Comparison of ENCODE assay signal across 21 cellular contexts in the genomic region with DNA sequence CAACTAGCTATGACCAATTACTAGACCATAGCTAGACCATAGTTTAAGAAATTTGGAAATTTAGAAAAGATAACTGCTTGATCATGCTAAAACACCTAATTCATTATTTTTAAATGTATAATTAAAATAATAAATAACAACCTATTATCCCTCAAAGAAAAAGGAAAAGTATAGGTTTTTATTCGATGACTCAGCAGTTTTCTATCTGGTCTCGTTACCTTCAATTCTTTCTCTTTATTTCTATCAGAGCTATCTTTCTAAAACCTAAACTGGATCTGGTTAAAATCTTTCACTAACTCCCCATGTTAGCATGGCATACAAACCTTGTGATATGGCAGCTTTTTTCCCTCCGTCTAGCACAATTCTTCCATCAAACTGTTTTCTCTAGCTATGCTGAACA.
"Had no signal": no experiment of that assay in that cellular context is flagged by ENCODE, and none has a peak within 500 bp of the region (broad histone marks: within the 10 kb centered on the region; RNA-seq: fewer than 3 reads in every experiment).

No MANE protein-coding gene starts in this region.

- H3K27ac ChIP-seq: SJSA1, SK-N-MC had no signal

- H3K27me3 ChIP-seq: MG63, SJSA1 had no signal

- H3K9me3 ChIP-seq: SJSA1 had no signal

- DNase-seq: Karpas-422, KG1, MG63, NCI-H1092, NCI-H1105 treated with DMSO at 0.1 percent for 48 hours, NCI-H1417 treated with DMSO at 0.1 percent for 48 hours, NCI-H146, NCI-H1694 treated with DMSO at 0.1 percent for 48 hours, NCI-H1930, NCI-H2081, NCI-H2107, NCI-H2227 treated with DMSO at 0.1 percent for 48 hours, NCI-H524 treated with DMSO at 0.1 percent for 48 hours, NCI-H69, NCI-H774, Right ventricle myocardium superior, RPMI8226, SIG-M5, T-helper 1 cell had no signal

- H3K4me1 ChIP-seq: SJSA1 had no signal

- H3K36me3 ChIP-seq: SJSA1 had no signal

- H3K4me3 ChIP-seq: MG63, SJSA1, SK-N-MC had no signal
